ENCODE assay signal across 28 cellular contexts in the genomic region with DNA sequence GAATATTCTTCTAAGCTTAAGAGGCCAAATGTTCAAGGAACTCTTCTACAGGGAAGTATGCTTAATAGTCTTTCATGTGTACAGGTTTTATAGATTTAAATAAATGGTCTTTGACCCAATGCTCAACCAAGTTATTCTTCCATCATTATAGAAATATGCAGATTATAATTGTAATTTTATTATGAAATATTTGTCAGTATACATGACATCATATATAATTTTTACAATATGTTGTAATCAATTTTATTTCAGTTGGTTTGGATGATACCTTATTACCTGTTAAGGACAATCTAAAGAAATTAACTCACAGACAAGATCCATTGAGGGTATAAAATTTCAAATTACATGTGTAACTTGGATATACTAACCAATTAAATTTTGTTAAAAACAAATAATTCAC.
"Had no signal": no experiment of that assay in that cellular context is flagged by ENCODE, and none has a peak within 500 bp of the region (broad histone marks: within the 10 kb centered on the region; RNA-seq: fewer than 3 reads in every experiment).

No MANE protein-coding gene starts in this region.

- DNase-seq: MM.1S, MV-4-11, NCI-H1092, NCI-H1105, NCI-H1417 treated with DMSO at 0.1 percent for 48 hours, NCI-H1436 treated with DMSO at 0.1 percent for 48 hours, NCI-H1694 treated with DMSO at 0.1 percent for 48 hours, NCI-H187 treated with DMSO at 0.1 percent for 48 hours, NCI-H2029, NCI-H2081, NCI-H2171 treated with DMSO at 0.1 percent for 48 hours, NCI-H2227 treated with DMSO at 0.1 percent for 48 hours, NCI-H345, NCI-H446, NCI-H510A treated with DMSO at 0.1 percent for 48 hours, NCI-H524 treated with DMSO at 0.1 percent for 48 hours, NCI-H526 treated with DMSO at 0.1 percent for 48 hours, NCI-H774, PC-9, SIG-M5, SK-N-SH, SW 1271, T-helper 1 cell had no signal

- H3K27ac ChIP-seq: PC-9, RWPE1, SJSA1 had no signal

- H2AFZ ChIP-seq: PC-9 had no signal

- H3K4me1 ChIP-seq: SJSA1 had no signal

- H3K4me3 ChIP-seq: PC-9, SJSA1 had no signal

- H3K9me3 ChIP-seq: SJSA1, SK-N-SH had no signal

- ATAC-seq: Panc1, Right ventricle myocardium inferior had no signal

- H3K9ac ChIP-seq: SK-N-SH had no signal

- H3K27me3 ChIP-seq: SJSA1 had no signal

- FAIRE-seq: RCC 7860 had no signal

- H3K4me2 ChIP-seq: PC-9, SK-N-SH had no signal

- H3K36me3 ChIP-seq: SJSA1 had no signal
